In genomic region chr22:45548991-45549736, GRCh38 we compare ENCODE assay signal across 10 cellular contexts. TPM values are rescaled to one million over a fixed set of nuclear protein-coding genes. Genes with fewer than 3 reads are reported as not detected.
DNase-seq lines count a peak whose midpoint lies in the region; ATAC-seq and TF ChIP-seq lines count a peak whose summit lies in the region.
"Had no signal": no experiment of that assay in that cellular context is flagged by ENCODE, and none has a peak within 500 bp of the region (broad histone marks: within the 10 kb centered on the region; RNA-seq: fewer than 3 reads in every experiment).

No MANE protein-coding gene starts in this region.

- H3K36me3 Mint-ChIP-seq in activated T-cell treated with anti-CD3 and anti-CD28 coated beads, Interleukin-2, amount 50 U/mL, for 24 hours (ENCODE audit: low read depth): no peaks in the 10 kb centered on the region

- H3K36me3 ChIP-seq in OCI-LY7 (ENCODE audit: insufficient read depth, low read length) (no peaks in the 10 kb centered on the region), testis (ENCODE audit: low read depth, missing control alignments) (no peaks in the 10 kb centered on the region)

- no peak for ATAC-seq in GM19351 (IDR thresholded peaks at IDR 0.05; ENCODE audit: unreplicated experiment)

- H3K4me2 ChIP-seq in OCI-LY7 (ENCODE audit: low read length): no peak overlapping the region

- intact Hi-C loops in OCI-LY7 (cut with micrococcal nuclease; ENCODE audit: unreplicated experiment): no loop called here
- intact Hi-C loops in testis (cut with DNase I; ENCODE audit: low total_unique reads): loop anchor here (10.0 kb wide), 1 partner anchor 274 kb away; no protein-coding TSS in a partner anchor

- BruUV-seq in OCI-LY7 (replicated peaks; lab: Mats Ljungman, UMichigan): no TSS peak

- H3K27ac ChIP-seq in OCI-LY7 (ENCODE audit: low read depth, low read length, poor library complexity, severe bottlenecking) (no peak overlapping the region), testis (no peak overlapping the region)

- H3K4me1 Mint-ChIP-seq in activated T-cell treated with anti-CD3 and anti-CD28 coated beads, Interleukin-2, amount 50 U/mL, for 24 hours (ENCODE audit: low read depth): peaks cover 2% of the 10 kb centered on the region

- H3K9me3 Mint-ChIP-seq in activated T-cell treated with anti-CD3 and anti-CD28 coated beads, Interleukin-2, amount 50 U/mL, for 24 hours: no peaks in the 10 kb centered on the region

- H3K4me3 ChIP-seq in OCI-LY7 (ENCODE audit: low read depth, low read length, poor library complexity, severe bottlenecking) (no peak overlapping the region), fibroblast of pulmonary artery (replicated peaks; ENCODE audit: low read depth, low read length) (no peak overlapping the region), testis (no peak overlapping the region)

- DNase-seq in EH (ENCODE audit: low read depth): peak; percentile 96
- DNase-seq in OCI-LY7 (ENCODE audit: low spot score): no peak
- DNase-seq in fibroblast of pulmonary artery (ENCODE audit: low read depth): peak; percentile 78
- peak; percentile 38 for DNase-seq in renal cortical epithelial cell (ENCODE audit: low read depth)
- DNase-seq in activated T-cell treated with anti-CD3 and anti-CD28 coated beads, Interleukin-2, amount 50 U/mL, for 24 hours: no peak
- no peak for DNase-seq in testis
- DNase-seq in NCI-H1092 (lab: John Stamatoyannopoulos, UW): no peak
- DNase-seq: NCI-H187 had no signal

- H3K27ac Mint-ChIP-seq in activated T-cell treated with anti-CD3 and anti-CD28 coated beads, Interleukin-2, amount 50 U/mL, for 24 hours: no peak overlapping the region

- peaks cover 7% of the 10 kb centered on the region for H3K27me3 Mint-ChIP-seq in activated T-cell treated with anti-CD3 and anti-CD28 coated beads, Interleukin-2, amount 50 U/mL, for 24 hours

- no peaks in the 10 kb centered on the region for H3K9me3 ChIP-seq in OCI-LY7 (ENCODE audit: low read length)
- H3K9me3 ChIP-seq in testis: no peaks in the 10 kb centered on the region

- no peaks in the 10 kb centered on the region for H3K27me3 ChIP-seq in testis

- no peak overlapping the region for H3K4me3 Mint-ChIP-seq in activated T-cell treated with anti-CD3 and anti-CD28 coated beads, Interleukin-2, amount 50 U/mL, for 24 hours

- no peaks in the 10 kb centered on the region for H3K79me2 ChIP-seq in OCI-LY7 (ENCODE audit: insufficient read depth, low read depth, low read length)

- WGBS in testis, 2 donors: 86 to 89% methylated on average over 7 to 17 of the region's 17 CpGs

- CTCF ChIA-PET in OCI-LY7 (lab: Charles Lee; ENCODE audit: unreplicated experiment): no interaction called here

- TF ChIP-seq POLR2A in testis (IDR thresholded peaks at IDR 0.05): no peak

- H3K9me2 ChIP-seq in OCI-LY7 (ENCODE audit: insufficient read depth, low read length): no peaks in the 10 kb centered on the region

- no peak overlapping the region for H2AFZ ChIP-seq in OCI-LY7 (ENCODE audit: low read length)

- TF ChIP-seq CTCF in OCI-LY7 (conservative IDR thresholded peaks at IDR 0.05; ENCODE audit: low read length): peak; percentile 64
- peak; percentile 40 for TF ChIP-seq CTCF in fibroblast of pulmonary artery (IDR thresholded peaks at IDR 0.05; ENCODE audit: low read length, missing control alignments)
- no peak for TF ChIP-seq CTCF in testis (IDR thresholded peaks at IDR 0.05)

- H3K4me1 ChIP-seq in OCI-LY7 (ENCODE audit: insufficient read depth, low read length, poor library complexity, severe bottlenecking) (no peaks in the 10 kb centered on the region), testis (peaks cover 36% of the 10 kb centered on the region)

- H4K20me1 ChIP-seq in OCI-LY7 (ENCODE audit: insufficient read depth, low read length): no peaks in the 10 kb centered on the region

- POLR2A ChIA-PET in OCI-LY7 (lab: Charles Lee): no interaction called here

RNA-seq across cellular contexts. Expression of gene FBLN1, which starts 46.5 kb away (rescaled TPM):
- not detected in 2 replicates for total RNA-seq in OCI-LY7 (2014; rRNA removed; shearing (Covaris generic))
- total RNA-seq in OCI-LY7 (2022) (not detected in 2 replicates), renal cortical epithelial cell (17.1 TPM in 1 of 2 replicates, not detected in the other), testis (10 to 100 TPM; 32.4 to 42.2 TPM)
- 154 TPM for polyA plus RNA-seq in testis (ENCODE audit: insufficient read depth, low read depth, low replicate concordance)
- total RNA-seq: activated CD8-positive, alpha-beta memory T cell treated with anti-CD3 and anti-CD28 coated beads for 36 hours had no signal

Comparison
In these comparisons a context has a peak if more than half of its experiments do, and no peak if none do; other contexts are left out.
1. DNase-seq: peak in EH (single experiment), fibroblast of pulmonary artery (single experiment) and renal cortical epithelial cell (single experiment); none in OCI-LY7 (single experiment), activated T-cell treated with anti-CD3 and anti-CD28 coated beads, Interleukin-2, amount 50 U/mL, for 24 hours (single experiment), testis (single experiment) and NCI-H1092 (single experiment).
2. CTCF ChIP-seq: peak in OCI-LY7 (single experiment) and fibroblast of pulmonary artery (single experiment); none in testis (0 of 3).